9 cellular contexts compared by ENCODE assay signal in the genomic region with DNA sequence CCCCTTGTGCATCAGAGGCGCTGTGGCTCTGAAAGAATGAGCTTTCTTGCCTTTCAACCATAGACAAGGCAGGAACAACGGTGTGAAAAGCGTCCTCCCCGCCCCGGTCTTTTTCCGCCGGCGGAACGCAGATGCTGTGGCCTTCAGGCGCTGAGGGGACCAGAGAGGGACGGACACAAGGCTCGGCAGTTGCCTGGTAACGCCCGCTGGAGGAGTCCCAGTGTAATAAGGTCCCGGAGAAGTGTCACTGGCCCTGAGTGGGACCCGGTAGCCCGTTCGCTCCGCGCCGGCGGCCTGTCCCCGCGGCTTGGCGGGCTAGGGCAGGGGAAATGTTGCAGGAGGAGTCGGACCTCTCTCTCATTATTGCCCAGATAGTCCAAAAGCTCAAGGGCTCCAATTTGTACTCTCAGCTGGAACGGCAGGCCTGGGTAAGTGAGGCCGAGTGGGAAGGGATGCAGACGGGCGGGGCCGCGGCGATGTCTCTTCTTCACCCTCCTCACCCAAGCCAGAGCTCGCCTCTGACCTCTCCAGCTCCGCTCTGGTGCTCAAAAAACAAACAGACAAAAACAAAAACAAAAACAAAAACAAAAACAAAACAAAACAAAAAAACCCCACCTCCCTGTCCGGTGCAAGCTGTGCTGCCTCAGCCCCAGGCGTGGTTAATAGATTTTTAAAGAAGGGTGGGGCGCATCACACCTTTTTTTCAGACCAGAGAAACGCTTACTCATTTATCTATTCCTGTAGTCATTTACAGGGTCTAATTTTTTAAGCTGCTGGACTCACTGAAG. TPM values are rescaled to one million over a fixed set of nuclear protein-coding genes. Genes with fewer than 3 reads are reported as not detected.
DNase-seq lines count a peak whose midpoint lies in the region; ATAC-seq, FAIRE-seq and TF ChIP-seq lines count a peak whose summit lies in the region.
"Had no signal": no experiment of that assay in that cellular context is flagged by ENCODE, and none has a peak within 500 bp of the region (broad histone marks: within the 10 kb centered on the region; RNA-seq: fewer than 3 reads in every experiment).

A gene with protein sequence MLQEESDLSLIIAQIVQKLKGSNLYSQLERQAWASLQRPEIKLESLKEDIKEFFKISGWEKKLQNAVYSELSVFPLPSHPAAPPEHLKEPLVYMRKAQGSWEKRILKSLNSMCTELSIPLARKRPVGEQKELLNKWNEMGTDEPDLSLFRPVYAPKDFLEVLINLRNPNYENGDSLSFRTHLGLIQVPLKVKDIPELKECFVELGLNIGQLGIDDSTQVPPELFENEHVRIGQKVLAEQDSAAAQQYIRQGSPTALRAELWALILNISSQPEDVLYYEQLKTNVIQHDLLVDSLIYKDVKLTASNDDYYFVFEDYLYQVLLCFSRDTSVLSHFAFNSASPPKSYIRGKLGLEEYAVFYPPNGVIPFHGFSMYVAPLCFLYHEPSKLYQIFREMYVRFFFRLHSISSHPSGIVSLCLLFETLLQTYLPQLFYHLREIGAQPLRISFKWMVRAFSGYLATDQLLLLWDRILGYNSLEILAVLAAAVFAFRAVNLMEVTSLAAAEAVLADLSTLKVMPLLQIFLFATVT (plus strand): TSS at position 220 of the 788 bp plus-strand sequence. CDS start 110 bp downstream, at position 330.

- H3K27me3 ChIP-seq in BE2C (no peaks in the 10 kb centered on the region), colonic mucosa (no peaks in the 10 kb centered on the region)

- intact Hi-C loops in colonic mucosa (cut with DNase I) = no loop called here
- intact Hi-C loops in left colon (cut with DNase I, micrococcal nuclease) = no loop called here

- FAIRE-seq in GM19239 (lab: Jason Lieb, UNC) = no peak
- FAIRE-seq: colon had no signal

- DNase-seq in BE2C = peak; percentile 89
- DNase-seq in GM19239 (ENCODE audit: insufficient read length, low spot score) = peak; percentile 75
- peak; percentile 85 for DNase-seq in NCI-H510A treated with DMSO at 0.1 percent for 48 hours (lab: John Stamatoyannopoulos, UW)
- peak; percentile 83 to 85 for DNase-seq in activated CD4-positive, alpha-beta T cell treated with anti-CD3 and anti-CD28 coated beads for 4 hours
- peak; percentile 88 for DNase-seq in colonic mucosa
- peak; percentile 89 for DNase-seq in left colon
- peak; percentile 91 for DNase-seq in stimulated activated CD4-positive, alpha-beta T cell treated with anti-CD3 and anti-CD28 coated beads, Interleukin-1b, Interleukin-23, amount 100 ng/mL, for 48 hours

- H3K4me3 ChIP-seq in BE2C (ENCODE audit: low read depth, low read length) (peak within 1 kb of the TSS; percentile 69), colonic mucosa (peak within 1 kb of the TSS; percentile 86)

- no peaks in the 10 kb centered on the region for H3K4me1 ChIP-seq in BE2C
- peaks cover 4% of the 10 kb centered on the region for H3K4me1 ChIP-seq in colonic mucosa

- H3K9ac ChIP-seq in colonic mucosa (ENCODE audit: low read depth in 2 of 2, low read length in 2 of 2) = peak within 1 kb of the TSS; percentile 70 to 74

- ATAC-seq in HG03442 (IDR thresholded peaks at IDR 0.05; ENCODE audit: unreplicated experiment) (peak; percentile 100), left colon (peak; percentile 100)

- H3K9me3 ChIP-seq in BE2C (no peaks in the 10 kb centered on the region), colonic mucosa (no peaks in the 10 kb centered on the region)

- no peaks in the 10 kb centered on the region for H3K36me3 ChIP-seq in BE2C
- no peaks in the 10 kb centered on the region for H3K36me3 ChIP-seq in colonic mucosa

- TF ChIP-seq CTCF in BE2C (IDR thresholded peaks at IDR 0.05; ENCODE audit: low read depth, low read length) (peak; percentile 7; the same call in 1 of the 2 replicates), colonic mucosa (IDR thresholded peaks at IDR 0.05) (no peak)

- peak within 1 kb of the TSS; percentile 56 for H3K27ac ChIP-seq in colonic mucosa

RNA-seq across cellular contexts. Expression of the gene that starts here (rescaled TPM):
- 0.82 TPM for polyA plus RNA-seq in BE2C (2012; ENCODE audit: insufficient read depth, insufficient read length, low read depth)
- total RNA-seq in colonic mucosa (1 to 10 TPM; 2.6 to 4.0 TPM), left colon (1 to 10 TPM; 2.9 to 4.6 TPM)

Comparison
In these comparisons a context has a peak if more than half of its experiments do, and no peak if none do; other contexts are left out.
1. Peak in every context shown above with its lines: DNase-seq, ATAC-seq, H3K4me3 ChIP-seq and H3K27ac ChIP-seq.